ENCODE assay signal across 8 cellular contexts in the genomic region with DNA sequence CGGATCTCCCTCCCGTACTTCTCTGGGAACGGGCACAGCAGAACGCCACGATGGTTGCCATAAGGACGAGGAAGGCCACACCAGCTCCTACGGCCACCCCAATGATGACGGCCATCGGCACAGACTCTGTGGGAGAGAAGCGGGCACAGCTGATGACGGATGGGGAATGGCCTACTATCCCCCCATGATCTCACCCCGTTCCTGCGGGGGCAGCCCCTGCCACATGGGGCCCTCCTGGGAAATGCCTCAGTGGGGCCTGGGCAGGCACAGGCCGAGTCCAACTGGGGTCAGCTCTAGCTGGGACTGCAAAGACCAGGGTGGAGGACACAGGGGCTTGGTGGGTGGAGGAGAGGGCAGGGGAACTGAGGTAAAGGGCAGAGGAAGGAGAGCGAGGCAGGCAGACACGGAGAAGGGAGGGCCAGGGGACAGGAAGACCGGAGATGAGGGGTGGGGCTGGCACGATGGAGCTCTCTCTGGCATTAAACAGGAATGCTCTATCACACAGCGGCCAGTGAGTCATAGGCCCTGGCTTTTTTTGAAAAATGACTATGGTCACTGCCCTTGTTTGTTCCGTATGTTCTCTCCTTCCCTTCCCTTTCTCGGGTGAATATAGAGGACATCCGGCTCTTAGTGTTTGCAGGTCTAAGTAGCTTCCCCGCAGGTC.
DNase-seq lines count a peak whose midpoint lies in the region; TF ChIP-seq lines count a peak whose summit lies in the region.
"Had no signal": no experiment of that assay in that cellular context is flagged by ENCODE, and none has a peak within 500 bp of the region (broad histone marks: within the 10 kb centered on the region; RNA-seq: fewer than 3 reads in every experiment).

No MANE protein-coding gene starts in this region.

- no peaks in the 10 kb centered on the region for H3K79me2 ChIP-seq in Loucy (ENCODE audit: insufficient read depth, low read length)

- H3K9me3 ChIP-seq in Loucy (ENCODE audit: insufficient read depth, low read depth, low read length) (no peaks in the 10 kb centered on the region), uterus (no peaks in the 10 kb centered on the region)

- no peak overlapping the region for H3K4me3 ChIP-seq in Loucy (ENCODE audit: low read length, poor library complexity, severe bottlenecking)
- H3K4me3 ChIP-seq in uterus = no peak overlapping the region

- H3K4me1 ChIP-seq in Loucy (ENCODE audit: insufficient read depth, low read length, poor library complexity, severe bottlenecking) (peaks cover 58% of the 10 kb centered on the region), uterus (no peaks in the 10 kb centered on the region)

- H3K36me3 ChIP-seq in Loucy (ENCODE audit: insufficient read depth, low read length) = no peaks in the 10 kb centered on the region
- no peaks in the 10 kb centered on the region for H3K36me3 ChIP-seq in uterus

- H2AFZ ChIP-seq in Loucy (ENCODE audit: low read length) = no peak overlapping the region

- intact Hi-C loops in uterus (cut with DNase I; ENCODE audit: low total_unique reads) = no loop called here

- no peaks in the 10 kb centered on the region for H3F3A ChIP-seq in Loucy (ENCODE audit: low read depth)

- H3K27me3 ChIP-seq in Loucy (ENCODE audit: insufficient read depth, low read length, poor library complexity, severe bottlenecking) = no peaks in the 10 kb centered on the region
- H3K27me3 ChIP-seq in uterus = no peaks in the 10 kb centered on the region

- DNase-seq in dermis microvascular lymphatic vessel endothelial cell (ENCODE audit: low read depth in 2 of 2) = peak; percentile 43 to 79
- DNase-seq in lung microvascular endothelial cell (ENCODE audit: low read depth in 2 of 2) = peak; percentile 75 to 81
- DNase-seq in uterus = peak; percentile 53 to 61
- no peak for DNase-seq in NCI-H1436 (lab: John Stamatoyannopoulos, UW)
- no peak for DNase-seq in GM19238 (ENCODE audit: insufficient read length, low spot score)
- no peak for DNase-seq in cortex of kidney (lab: John Stamatoyannopoulos, UW)
- DNase-seq: activated naive CD8-positive, alpha-beta T cell treated with anti-CD3 and anti-CD28 coated beads, Interleukin-2, amount 50 U/mL, for 24 hours had no signal

- H3K9me2 ChIP-seq in Loucy (replicated peaks; ENCODE audit: low read depth, low read length) = no peaks in the 10 kb centered on the region

- no peak for TF ChIP-seq POLR2A in uterus (IDR thresholded peaks at IDR 0.05)

- peak overlapping the region in 1 of 2 donors; percentile 51 for H3K27ac ChIP-seq in uterus

- H3K4me2 ChIP-seq in Loucy (ENCODE audit: low read depth, low read length, poor library complexity, severe bottlenecking) = peak overlapping the region; percentile 34

- H3K9ac ChIP-seq in Loucy (ENCODE audit: low read depth, low read length, poor library complexity, severe bottlenecking) = peak overlapping the region; percentile 5

- H4K20me1 ChIP-seq in Loucy (ENCODE audit: insufficient read depth, low read length, poor library complexity, severe bottlenecking) = no peaks in the 10 kb centered on the region

- TF ChIP-seq CTCF in Loucy (conservative IDR thresholded peaks at IDR 0.05; ENCODE audit: low read length) = no peak
- TF ChIP-seq CTCF in uterus (IDR thresholded peaks at IDR 0.05) = no peak

Comparison
In these comparisons a context has a peak if more than half of its experiments do, and no peak if none do; other contexts are left out.
1. DNase-seq: peak in dermis microvascular lymphatic vessel endothelial cell (2 of 2), lung microvascular endothelial cell (2 of 2) and uterus (2 of 2); none in NCI-H1436 (single experiment), GM19238 (single experiment) and cortex of kidney (single experiment).